ENCODE assay signal across 1 cellular context in the genomic region with DNA sequence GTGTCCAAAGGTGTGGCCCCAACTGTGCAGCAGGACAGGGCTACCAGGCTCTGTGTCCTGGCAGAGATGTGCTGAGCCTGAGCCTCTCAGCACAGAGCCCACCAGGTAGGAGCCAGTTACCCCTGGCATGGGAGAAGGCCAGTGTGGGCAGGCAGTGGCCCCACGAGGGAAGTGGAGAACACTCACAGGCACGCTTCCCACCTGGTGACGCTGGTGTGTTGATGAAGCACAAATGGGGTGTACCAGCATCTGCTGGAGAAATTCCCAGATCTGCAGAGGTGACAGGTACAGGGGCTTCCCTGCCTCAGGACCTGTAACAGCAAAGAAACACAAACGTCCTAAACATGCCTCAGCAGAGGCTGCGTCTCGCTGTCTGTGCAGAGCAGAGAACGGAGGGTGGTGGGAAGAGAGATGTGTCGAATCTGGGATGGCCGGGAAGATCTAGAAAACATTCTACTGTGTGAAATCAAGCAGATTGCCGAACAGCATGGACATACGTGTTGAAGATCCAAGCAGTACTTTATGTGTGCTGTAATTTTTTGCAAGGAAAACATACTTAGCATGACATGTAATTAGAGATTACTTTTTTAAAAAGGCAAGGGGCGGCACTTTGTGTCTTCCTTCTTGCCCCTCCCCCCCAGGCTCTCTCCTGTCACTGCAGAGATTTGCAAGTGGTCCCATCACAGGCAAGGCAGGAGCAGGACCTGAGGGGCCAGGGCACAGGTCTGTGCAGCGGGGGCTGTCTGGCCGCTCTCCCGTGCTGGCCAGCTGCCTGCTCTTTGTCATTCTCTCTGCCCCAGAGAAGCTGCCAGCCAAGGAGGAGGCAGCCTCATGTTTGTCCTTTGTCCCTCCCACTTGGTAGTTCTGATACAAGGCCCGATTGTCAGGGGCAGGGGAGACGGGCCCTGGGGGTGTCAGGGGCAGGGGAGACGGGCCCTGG.
TF ChIP-seq lines count a peak whose summit lies in the region.

No MANE protein-coding gene starts in this region.

TF ChIP-seq in WTC11, 78 proteins besides CTCF, POLR2A, EP300 and RAD21 (continued from another document):
- TF ChIP-seq, protein P1, sequence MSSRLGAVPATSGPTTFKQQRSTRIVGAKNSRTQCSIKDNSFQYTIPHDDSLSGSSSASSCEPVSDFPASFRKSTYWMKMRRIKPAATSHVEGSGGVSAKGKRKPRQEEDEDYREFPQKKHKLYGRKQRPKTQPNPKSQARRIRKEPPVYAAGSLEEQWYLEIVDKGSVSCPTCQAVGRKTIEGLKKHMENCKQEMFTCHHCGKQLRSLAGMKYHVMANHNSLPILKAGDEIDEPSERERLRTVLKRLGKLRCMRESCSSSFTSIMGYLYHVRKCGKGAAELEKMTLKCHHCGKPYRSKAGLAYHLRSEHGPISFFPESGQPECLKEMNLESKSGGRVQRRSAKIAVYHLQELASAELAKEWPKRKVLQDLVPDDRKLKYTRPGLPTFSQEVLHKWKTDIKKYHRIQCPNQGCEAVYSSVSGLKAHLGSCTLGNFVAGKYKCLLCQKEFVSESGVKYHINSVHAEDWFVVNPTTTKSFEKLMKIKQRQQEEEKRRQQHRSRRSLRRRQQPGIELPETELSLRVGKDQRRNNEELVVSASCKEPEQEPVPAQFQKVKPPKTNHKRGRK (CRISPR knock-in tag; IDR thresholded peaks at IDR 0.05; ENCODE audit: borderline replicate concordance) = no peak
- no peak for TF ChIP-seq FOXJ3 (CRISPR knock-in tag; IDR thresholded peaks at IDR 0.05; ENCODE audit: borderline replicate concordance)
- TF ChIP-seq, protein P2, sequence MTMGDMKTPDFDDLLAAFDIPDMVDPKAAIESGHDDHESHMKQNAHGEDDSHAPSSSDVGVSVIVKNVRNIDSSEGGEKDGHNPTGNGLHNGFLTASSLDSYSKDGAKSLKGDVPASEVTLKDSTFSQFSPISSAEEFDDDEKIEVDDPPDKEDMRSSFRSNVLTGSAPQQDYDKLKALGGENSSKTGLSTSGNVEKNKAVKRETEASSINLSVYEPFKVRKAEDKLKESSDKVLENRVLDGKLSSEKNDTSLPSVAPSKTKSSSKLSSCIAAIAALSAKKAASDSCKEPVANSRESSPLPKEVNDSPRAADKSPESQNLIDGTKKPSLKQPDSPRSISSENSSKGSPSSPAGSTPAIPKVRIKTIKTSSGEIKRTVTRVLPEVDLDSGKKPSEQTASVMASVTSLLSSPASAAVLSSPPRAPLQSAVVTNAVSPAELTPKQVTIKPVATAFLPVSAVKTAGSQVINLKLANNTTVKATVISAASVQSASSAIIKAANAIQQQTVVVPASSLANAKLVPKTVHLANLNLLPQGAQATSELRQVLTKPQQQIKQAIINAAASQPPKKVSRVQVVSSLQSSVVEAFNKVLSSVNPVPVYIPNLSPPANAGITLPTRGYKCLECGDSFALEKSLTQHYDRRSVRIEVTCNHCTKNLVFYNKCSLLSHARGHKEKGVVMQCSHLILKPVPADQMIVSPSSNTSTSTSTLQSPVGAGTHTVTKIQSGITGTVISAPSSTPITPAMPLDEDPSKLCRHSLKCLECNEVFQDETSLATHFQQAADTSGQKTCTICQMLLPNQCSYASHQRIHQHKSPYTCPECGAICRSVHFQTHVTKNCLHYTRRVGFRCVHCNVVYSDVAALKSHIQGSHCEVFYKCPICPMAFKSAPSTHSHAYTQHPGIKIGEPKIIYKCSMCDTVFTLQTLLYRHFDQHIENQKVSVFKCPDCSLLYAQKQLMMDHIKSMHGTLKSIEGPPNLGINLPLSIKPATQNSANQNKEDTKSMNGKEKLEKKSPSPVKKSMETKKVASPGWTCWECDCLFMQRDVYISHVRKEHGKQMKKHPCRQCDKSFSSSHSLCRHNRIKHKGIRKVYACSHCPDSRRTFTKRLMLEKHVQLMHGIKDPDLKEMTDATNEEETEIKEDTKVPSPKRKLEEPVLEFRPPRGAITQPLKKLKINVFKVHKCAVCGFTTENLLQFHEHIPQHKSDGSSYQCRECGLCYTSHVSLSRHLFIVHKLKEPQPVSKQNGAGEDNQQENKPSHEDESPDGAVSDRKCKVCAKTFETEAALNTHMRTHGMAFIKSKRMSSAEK (CRISPR knock-in tag; IDR thresholded peaks at IDR 0.05; ENCODE audit: borderline replicate concordance) = no peak
- TF ChIP-seq, protein P3, sequence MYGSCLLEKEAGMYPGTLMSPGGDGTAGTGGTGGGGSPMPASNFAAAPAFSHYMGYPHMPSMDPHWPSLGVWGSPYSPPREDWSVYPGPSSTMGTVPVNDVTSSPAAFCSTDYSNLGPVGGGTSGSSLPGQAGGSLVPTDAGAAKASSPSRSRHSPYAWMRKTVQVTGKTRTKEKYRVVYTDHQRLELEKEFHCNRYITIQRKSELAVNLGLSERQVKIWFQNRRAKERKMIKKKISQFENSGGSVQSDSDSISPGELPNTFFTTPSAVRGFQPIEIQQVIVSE (CRISPR knock-in tag; IDR thresholded peaks at IDR 0.05; ENCODE audit: borderline replicate concordance) = no peak
- TF ChIP-seq, protein P4, sequence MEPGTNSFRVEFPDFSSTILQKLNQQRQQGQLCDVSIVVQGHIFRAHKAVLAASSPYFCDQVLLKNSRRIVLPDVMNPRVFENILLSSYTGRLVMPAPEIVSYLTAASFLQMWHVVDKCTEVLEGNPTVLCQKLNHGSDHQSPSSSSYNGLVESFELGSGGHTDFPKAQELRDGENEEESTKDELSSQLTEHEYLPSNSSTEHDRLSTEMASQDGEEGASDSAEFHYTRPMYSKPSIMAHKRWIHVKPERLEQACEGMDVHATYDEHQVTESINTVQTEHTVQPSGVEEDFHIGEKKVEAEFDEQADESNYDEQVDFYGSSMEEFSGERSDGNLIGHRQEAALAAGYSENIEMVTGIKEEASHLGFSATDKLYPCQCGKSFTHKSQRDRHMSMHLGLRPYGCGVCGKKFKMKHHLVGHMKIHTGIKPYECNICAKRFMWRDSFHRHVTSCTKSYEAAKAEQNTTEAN (CRISPR knock-in tag; IDR thresholded peaks at IDR 0.05) = no peak
- TF ChIP-seq, protein P5, sequence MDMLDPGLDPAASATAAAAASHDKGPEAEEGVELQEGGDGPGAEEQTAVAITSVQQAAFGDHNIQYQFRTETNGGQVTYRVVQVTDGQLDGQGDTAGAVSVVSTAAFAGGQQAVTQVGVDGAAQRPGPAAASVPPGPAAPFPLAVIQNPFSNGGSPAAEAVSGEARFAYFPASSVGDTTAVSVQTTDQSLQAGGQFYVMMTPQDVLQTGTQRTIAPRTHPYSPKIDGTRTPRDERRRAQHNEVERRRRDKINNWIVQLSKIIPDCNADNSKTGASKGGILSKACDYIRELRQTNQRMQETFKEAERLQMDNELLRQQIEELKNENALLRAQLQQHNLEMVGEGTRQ (CRISPR knock-in tag; IDR thresholded peaks at IDR 0.05) = no peak
- TF ChIP-seq, protein P6, sequence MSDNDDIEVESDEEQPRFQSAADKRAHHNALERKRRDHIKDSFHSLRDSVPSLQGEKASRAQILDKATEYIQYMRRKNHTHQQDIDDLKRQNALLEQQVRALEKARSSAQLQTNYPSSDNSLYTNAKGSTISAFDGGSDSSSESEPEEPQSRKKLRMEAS (CRISPR knock-in tag; IDR thresholded peaks at IDR 0.05) = no peak
- TF ChIP-seq, protein P7, sequence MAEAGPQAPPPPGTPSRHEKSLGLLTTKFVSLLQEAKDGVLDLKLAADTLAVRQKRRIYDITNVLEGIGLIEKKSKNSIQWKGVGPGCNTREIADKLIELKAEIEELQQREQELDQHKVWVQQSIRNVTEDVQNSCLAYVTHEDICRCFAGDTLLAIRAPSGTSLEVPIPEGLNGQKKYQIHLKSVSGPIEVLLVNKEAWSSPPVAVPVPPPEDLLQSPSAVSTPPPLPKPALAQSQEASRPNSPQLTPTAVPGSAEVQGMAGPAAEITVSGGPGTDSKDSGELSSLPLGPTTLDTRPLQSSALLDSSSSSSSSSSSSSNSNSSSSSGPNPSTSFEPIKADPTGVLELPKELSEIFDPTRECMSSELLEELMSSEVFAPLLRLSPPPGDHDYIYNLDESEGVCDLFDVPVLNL (CRISPR knock-in tag; IDR thresholded peaks at IDR 0.05; ENCODE audit: borderline replicate concordance, low read depth) = no peak
- TF ChIP-seq FOXP1 (CRISPR knock-in tag; IDR thresholded peaks at IDR 0.05; ENCODE audit: borderline replicate concordance) = no peak
- no peak for TF ChIP-seq MYBL2 (CRISPR knock-in tag; IDR thresholded peaks at IDR 0.05)
- TF ChIP-seq, protein P8, sequence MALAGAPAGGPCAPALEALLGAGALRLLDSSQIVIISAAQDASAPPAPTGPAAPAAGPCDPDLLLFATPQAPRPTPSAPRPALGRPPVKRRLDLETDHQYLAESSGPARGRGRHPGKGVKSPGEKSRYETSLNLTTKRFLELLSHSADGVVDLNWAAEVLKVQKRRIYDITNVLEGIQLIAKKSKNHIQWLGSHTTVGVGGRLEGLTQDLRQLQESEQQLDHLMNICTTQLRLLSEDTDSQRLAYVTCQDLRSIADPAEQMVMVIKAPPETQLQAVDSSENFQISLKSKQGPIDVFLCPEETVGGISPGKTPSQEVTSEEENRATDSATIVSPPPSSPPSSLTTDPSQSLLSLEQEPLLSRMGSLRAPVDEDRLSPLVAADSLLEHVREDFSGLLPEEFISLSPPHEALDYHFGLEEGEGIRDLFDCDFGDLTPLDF (CRISPR knock-in tag; IDR thresholded peaks at IDR 0.05) = no peak
